Comparison of ENCODE assay signal across 23 cellular contexts in the genomic region with DNA sequence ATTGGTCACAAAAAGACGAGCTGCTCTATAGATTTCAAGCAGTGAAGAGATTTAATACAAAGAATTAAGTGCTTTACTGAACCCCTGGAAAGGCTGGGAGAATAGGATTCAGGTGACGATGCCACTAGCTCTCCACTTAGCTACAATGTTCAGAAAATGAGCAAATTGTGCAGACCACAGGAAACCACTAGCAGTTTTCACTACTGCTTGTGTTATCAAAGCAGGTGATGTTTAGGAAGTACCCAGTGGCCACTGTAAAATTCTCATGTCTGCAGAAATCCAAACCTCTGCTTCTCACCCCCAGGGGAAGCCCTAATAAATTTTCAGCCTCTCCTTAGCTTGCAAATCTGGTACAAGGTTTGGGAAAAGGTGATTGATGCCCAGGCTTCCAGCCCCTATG.
"Had no signal": no experiment of that assay in that cellular context is flagged by ENCODE, and none has a peak within 500 bp of the region (broad histone marks: within the 10 kb centered on the region; RNA-seq: fewer than 3 reads in every experiment).

No MANE protein-coding gene starts in this region.

- ATAC-seq: effector memory CD8-positive, alpha-beta T cell; esophagus mucosa; gastrocnemius medialis; heart right ventricle; left cardiac atrium; left lung; left ventricle myocardium superior; lower lobe of right lung; naive thymus-derived CD4-positive, alpha-beta T cell had no signal

- H3K4me1 ChIP-seq: colonic mucosa, esophagus squamous epithelium, gastrocnemius medialis, left lung, lower lobe of right lung had no signal

- H3K27ac ChIP-seq: colonic mucosa, epithelial cell of prostate, esophagus squamous epithelium, gastrocnemius medialis, heart right ventricle, left lung, lower lobe of right lung had no signal

- H3K27me3 ChIP-seq: colonic mucosa, esophagus squamous epithelium, gastrocnemius medialis, heart right ventricle, left lung had no signal

- DNase-seq: colonic mucosa; dermis blood vessel endothelial cell; effector CD8-positive, alpha-beta T cell; effector memory CD8-positive, alpha-beta T cell; endodermal cell; erythroblast; esophagus squamous epithelium; foreskin fibroblast; foreskin melanocyte; gastrocnemius medialis; glutamatergic neuron; head of caudate nucleus; heart right ventricle; hippocampal formation; left cardiac atrium; left lung; left ventricle myocardium superior; lower lobe of right lung; mesendoderm; midbrain; naive thymus-derived CD4-positive, alpha-beta T cell had no signal

- H3K9me3 ChIP-seq: colonic mucosa, esophagus squamous epithelium, gastrocnemius medialis, heart right ventricle, left lung, lower lobe of right lung had no signal

- H3K36me3 ChIP-seq: colonic mucosa, esophagus squamous epithelium, gastrocnemius medialis, heart right ventricle, left lung, lower lobe of right lung had no signal

- H3K4me3 ChIP-seq: colonic mucosa, esophagus squamous epithelium, gastrocnemius medialis, heart right ventricle, left lung, lower lobe of right lung had no signal
